ENCODE assay signal across 18 cellular contexts in genomic region chr1:30188329-30188728, GRCh38.
"Had no signal": no experiment of that assay in that cellular context is flagged by ENCODE, and none has a peak within 500 bp of the region (broad histone marks: within the 10 kb centered on the region; RNA-seq: fewer than 3 reads in every experiment).

No MANE protein-coding gene starts in this region.

- H3K36me3 ChIP-seq: left ventricle myocardium inferior, lower lobe of right lung, right lobe of liver, thoracic aorta, transverse colon, uterus had no signal

- H3K27ac Mint-ChIP-seq: nephron progenitor cell; stimulated activated memory B cell treated with anti-CD40 and anti-IgM and Interleukin-4, amounts not matched to agents 10 μg/mL and 1 μg/mL and 100 μg/mL, for 72 hours; stimulated activated naive CD8-positive, alpha-beta T cell treated with anti-CD3 and anti-CD28 coated beads, Interleukin-15, Interleukin-2, amounts not matched to agents 100 ng/mL and 50 ng/mL, for 24 hours had no signal

- H3K4me1 Mint-ChIP-seq: stimulated activated memory B cell treated with anti-CD40 and anti-IgM and Interleukin-4, amounts not matched to agents 10 μg/mL and 1 μg/mL and 100 μg/mL, for 72 hours had no signal

- H3K9me3 Mint-ChIP-seq: nephron progenitor cell; stimulated activated memory B cell treated with anti-CD40 and anti-IgM and Interleukin-4, amounts not matched to agents 10 μg/mL and 1 μg/mL and 100 μg/mL, for 72 hours; stimulated activated naive CD8-positive, alpha-beta T cell treated with anti-CD3 and anti-CD28 coated beads, Interleukin-15, Interleukin-2, amounts not matched to agents 100 ng/mL and 50 ng/mL, for 24 hours had no signal

- H3K9me3 ChIP-seq: left ventricle myocardium inferior, lower lobe of right lung, psoas muscle, right lobe of liver, thoracic aorta, transverse colon, uterus had no signal

- H3K27ac ChIP-seq: foreskin keratinocyte, left ventricle myocardium inferior, lower lobe of right lung, psoas muscle, right lobe of liver, thoracic aorta, transverse colon, uterus had no signal

- H3K4me1 ChIP-seq: foreskin keratinocyte, psoas muscle, right lobe of liver, uterus had no signal

- H3K4me3 Mint-ChIP-seq: nephron progenitor cell; stimulated activated memory B cell treated with anti-CD40 and anti-IgM and Interleukin-4, amounts not matched to agents 10 μg/mL and 1 μg/mL and 100 μg/mL, for 72 hours; stimulated activated naive CD8-positive, alpha-beta T cell treated with anti-CD3 and anti-CD28 coated beads, Interleukin-15, Interleukin-2, amounts not matched to agents 100 ng/mL and 50 ng/mL, for 24 hours had no signal

- DNase-seq: foreskin keratinocyte; kidney; left cardiac atrium; left ventricle myocardium inferior; lower lobe of right lung; mesenchymal stem cell; midbrain; nephron progenitor cell; psoas muscle; retina; right lobe of liver; stimulated activated CD4-positive, alpha-beta T cell treated with anti-CD3 and anti-CD28 coated beads, Interleukin-4, amount 100 ng/mL, for 1 hour; stimulated activated CD8-positive, alpha-beta memory T cell treated with anti-CD3 and anti-CD28 coated beads, Interleukin-4, amount 100 ng/mL, for 48 hours; transverse colon; uterus had no signal

- H3K36me3 Mint-ChIP-seq: stimulated activated memory B cell treated with anti-CD40 and anti-IgM and Interleukin-4, amounts not matched to agents 10 μg/mL and 1 μg/mL and 100 μg/mL, for 72 hours had no signal

- H3K27me3 ChIP-seq: right lobe of liver, transverse colon, uterus had no signal

- H3K4me3 ChIP-seq: left ventricle myocardium inferior, lower lobe of right lung, psoas muscle, right lobe of liver, thoracic aorta, transverse colon, uterus had no signal

- ATAC-seq: foreskin keratinocyte; left cardiac atrium; lower lobe of right lung; psoas muscle; right lobe of liver; stimulated activated memory B cell treated with anti-CD40 and anti-IgM and Interleukin-4, amounts not matched to agents 10 μg/mL and 1 μg/mL and 100 μg/mL, for 72 hours had no signal
